In genomic region chrX:17632942-17633341, GRCh38 we compare ENCODE assay signal across 13 cellular contexts.
DNase-seq lines count a peak whose midpoint lies in the region; ATAC-seq and TF ChIP-seq lines count a peak whose summit lies in the region.
"Had no signal": no experiment of that assay in that cellular context is flagged by ENCODE, and none has a peak within 500 bp of the region (broad histone marks: within the 10 kb centered on the region; RNA-seq: fewer than 3 reads in every experiment).

No MANE protein-coding gene starts in this region.

- H3K27me3 Mint-ChIP-seq in activated naive CD4-positive, alpha-beta T cell treated with anti-CD3 and anti-CD28 coated beads for 36 hours (ENCODE audit: low read depth) = no peaks in the 10 kb centered on the region

- no peak overlapping the region for H3K27ac ChIP-seq in mammary epithelial cell (ENCODE audit: insufficient read depth, low read depth, low read length)
- peak overlapping the region; percentile 47 for H3K27ac ChIP-seq in tibial artery
- H3K27ac ChIP-seq: esophagus muscularis mucosa, VCaP had no signal

- H3K36me3 ChIP-seq in mammary epithelial cell (ENCODE audit: insufficient read depth, low read length) (no peaks in the 10 kb centered on the region), tibial artery (no peaks in the 10 kb centered on the region)
- H3K36me3 ChIP-seq: esophagus muscularis mucosa had no signal

- CTCF ChIA-PET in activated naive CD4-positive, alpha-beta T cell treated with anti-CD3 and anti-CD28 coated beads for 36 hours (lab: Charles Lee) = no interaction called here
- CTCF ChIA-PET in mammary epithelial cell (lab: Charles Lee; ENCODE audit: low non-redundant PET) = no interaction called here

- H3K27me3 ChIP-seq in mammary epithelial cell (ENCODE audit: insufficient read depth, low read length) = no peaks in the 10 kb centered on the region
- H3K27me3 ChIP-seq in tibial artery = no peaks in the 10 kb centered on the region
- H3K27me3 ChIP-seq: esophagus muscularis mucosa had no signal

- intact Hi-C loops in activated naive CD4-positive, alpha-beta T cell treated with anti-CD3 and anti-CD28 coated beads for 36 hours (cut with micrococcal nuclease) = no loop called here
- intact Hi-C loops in mammary epithelial cell (cut with micrococcal nuclease) = no loop called here
- intact Hi-C loops in tibial artery (cut with DNase I; ENCODE audit: low total_unique reads) = no loop called here

- TF ChIP-seq CTCF in mammary epithelial cell (conservative IDR thresholded peaks at IDR 0.05 in 1 of 2, IDR thresholded peaks at IDR 0.05 in 1 of 2; ENCODE audit: extremely low read depth in 1 of 2, insufficient read depth in 1 of 2, low read depth in 1 of 2, low read length in 2 of 2) (no peak), tibial artery (IDR thresholded peaks at IDR 0.05) (no peak)

- no peak for DNase-seq in activated naive CD4-positive, alpha-beta T cell treated with anti-CD3 and anti-CD28 coated beads for 36 hours
- no peak for DNase-seq in activated naive CD4-positive, alpha-beta T cell treated with anti-CD3 and anti-CD28 coated beads, Interleukin-2, amount 50 U/mL, for 16 hours
- DNase-seq in mammary epithelial cell (peak; percentile 55), tibial artery (no peak), mucosa of gallbladder (ENCODE audit: low spot score) (no peak), activated gamma-delta T cell treated with Interleukin-2 at 50 U/mL for 16 hours (no peak)
- DNase-seq: anterior cingulate cortex, left cardiac atrium, NCI-H1105 treated with DMSO at 0.1 percent for 48 hours had no signal

- peaks cover 15% of the 10 kb centered on the region for H3K79me2 ChIP-seq in mammary epithelial cell (ENCODE audit: insufficient read depth, low read length)

- no peaks in the 10 kb centered on the region for H3K36me3 Mint-ChIP-seq in activated naive CD4-positive, alpha-beta T cell treated with anti-CD3 and anti-CD28 coated beads for 36 hours (ENCODE audit: low read depth)

- ATAC-seq in HG03159 (IDR thresholded peaks at IDR 0.05; ENCODE audit: unreplicated experiment) (peak; percentile 72), HG03565 (IDR thresholded peaks at IDR 0.05; ENCODE audit: unreplicated experiment) (no peak)
- ATAC-seq: left cardiac atrium had no signal

- peak overlapping the region; percentile 69 for H2AFZ ChIP-seq in mammary epithelial cell (ENCODE audit: low read depth, low read length)

- H3K9me3 Mint-ChIP-seq in activated naive CD4-positive, alpha-beta T cell treated with anti-CD3 and anti-CD28 coated beads for 36 hours = no peaks in the 10 kb centered on the region

- peaks cover 5% of the 10 kb centered on the region for H3K4me1 Mint-ChIP-seq in activated naive CD4-positive, alpha-beta T cell treated with anti-CD3 and anti-CD28 coated beads for 36 hours (ENCODE audit: low read depth)

- H3K27ac Mint-ChIP-seq in activated naive CD4-positive, alpha-beta T cell treated with anti-CD3 and anti-CD28 coated beads for 36 hours = peak overlapping the region; percentile 63

- H3K9ac ChIP-seq in mammary epithelial cell (ENCODE audit: insufficient read depth, low read length) = no peak overlapping the region

- H3K9me3 ChIP-seq in mammary epithelial cell (replicated peaks; ENCODE audit: insufficient read depth, low read length) (no peaks in the 10 kb centered on the region), tibial artery (no peaks in the 10 kb centered on the region)
- H3K9me3 ChIP-seq: esophagus muscularis mucosa had no signal

- no TSS peak for BruUV-seq in mammary epithelial cell (replicated peaks; lab: Mats Ljungman, UMichigan)

- dilution Hi-C loops in mammary epithelial cell (cut with HindIII; ENCODE audit: low sequenced_read_pairs) = no loop called here

- in situ Hi-C loops in mammary epithelial cell (cut with MboI; ENCODE audit: low sequenced_read_pairs in 2 of 2) = no loop called here

- peaks cover 21% of the 10 kb centered on the region for H3K4me1 ChIP-seq in mammary epithelial cell (ENCODE audit: insufficient read depth, low read length)
- H3K4me1 ChIP-seq in tibial artery = peaks cover 0 to 49% (median 5%) of the 10 kb centered on the region in 4 donors

- peak overlapping the region; percentile 2 to 29 (median 18) for H3K4me3 ChIP-seq in mammary epithelial cell (replicated peaks in 1 of 3; ENCODE audit: insufficient read depth in 1 of 3, low read depth in 2 of 3, low read length in 3 of 3)
- H3K4me3 ChIP-seq in tibial artery = no peak overlapping the region
- H3K4me3 ChIP-seq: esophagus muscularis mucosa had no signal

- WGBS in mammary epithelial cell (ENCODE audit: low coverage, missing lambda C conversion rate) = 5% methylated on average over 3 of the region's 3 CpGs

- H3K4me2 ChIP-seq in mammary epithelial cell (ENCODE audit: insufficient read depth, low read depth, low read length) = peak overlapping the region; percentile 65

- peak overlapping the region; percentile 43 for H3K4me3 Mint-ChIP-seq in activated naive CD4-positive, alpha-beta T cell treated with anti-CD3 and anti-CD28 coated beads for 36 hours

- H4K20me1 ChIP-seq in mammary epithelial cell (ENCODE audit: insufficient read depth, low read length) = no peaks in the 10 kb centered on the region

Comparison
In these comparisons a context has a peak if more than half of its experiments do, and no peak if none do; other contexts are left out.
1. H3K4me3 ChIP-seq: peak in mammary epithelial cell (3 of 3); none in tibial artery (0 of 2).